In genomic region chr4:155353923-155354540, GRCh38 we compare ENCODE assay signal across 8 cellular contexts. TPM values are rescaled to one million over a fixed set of nuclear protein-coding genes. Genes with fewer than 3 reads are reported as not detected.
DNase-seq lines count a peak whose midpoint lies in the region; TF ChIP-seq lines count a peak whose summit lies in the region.

No MANE protein-coding gene starts in this region.

- intact Hi-C loops in esophagus muscularis mucosa (cut with DNase I), result no loop called here

- DNase-seq in activated effector memory CD4-positive, alpha-beta T cell treated with anti-CD3 and anti-CD28 coated beads, Interleukin-2, amount 50 U/mL, for 16 hours, result peak; percentile 70
- DNase-seq in activated effector memory CD4-positive, alpha-beta T cell treated with Interleukin-2 at 50 U/mL for 16 hours, result no peak
- DNase-seq in LoVo (ENCODE audit: low spot score), result peak; percentile 64
- peak; percentile 37 for DNase-seq in activated CD4-positive, CD25-positive, alpha-beta regulatory T cell treated with anti-CD3 and anti-CD28 coated beads, Interleukin-2, amount 50 U/mL, for 72 hours
- no peak for DNase-seq in esophagus muscularis mucosa (ENCODE audit: extremely low spot score)
- no peak for DNase-seq in NCI-H774 (lab: John Stamatoyannopoulos, UW)

- H3K36me3 ChIP-seq in HEK293 (ENCODE audit: control insufficient read depth in 2 of 2, insufficient read depth in 1 of 2, low read length in 2 of 2), result peaks cover 0 to 20% of the 10 kb centered on the region in 2 experiments; a peak in 2 of 3 replicates
- H3K36me3 ChIP-seq in esophagus muscularis mucosa, result peaks cover 0 to 16% (median 0%) of the 10 kb centered on the region in 4 donors

- H3K27ac Mint-ChIP-seq in nephron, result no peak overlapping the region

- H3K4me3 ChIP-seq in HEK293 (ENCODE audit: low read depth, low read length) (no peak overlapping the region), esophagus muscularis mucosa (no peak overlapping the region)

- H3K9me3 Mint-ChIP-seq in nephron, result no peaks in the 10 kb centered on the region

- 28% methylated on average over 8 of the region's 8 CpGs for WGBS in esophagus muscularis mucosa

- H3K27me3 ChIP-seq in esophagus muscularis mucosa, result no peaks in the 10 kb centered on the region

- TF ChIP-seq CTCF in HEK293 (tag by site-specific recombination; IDR thresholded peaks at IDR 0.05), result no peak
- peak; percentile 42 to 59 (median 52) for TF ChIP-seq CTCF in esophagus muscularis mucosa (IDR thresholded peaks at IDR 0.05)
- peak; percentile 71 to 88 (median 84) for TF ChIP-seq CTCF in nephron (IDR thresholded peaks at IDR 0.05; ENCODE audit: unreplicated experiment in 3 of 3)

- H3K27ac ChIP-seq in HEK293 (ENCODE audit: extremely low read depth, low read depth, low read length) (no peak overlapping the region), esophagus muscularis mucosa (replicated peaks in 1 of 4) (no peak overlapping the region)

- TF ChIP-seq EP300 in esophagus muscularis mucosa (IDR thresholded peaks at IDR 0.05), result no peak

- H3K36me3 Mint-ChIP-seq in nephron (ENCODE audit: low read depth), result peaks cover 32% of the 10 kb centered on the region

- no peak overlapping the region for H3K4me3 Mint-ChIP-seq in nephron

- POLR2A ChIA-PET in HEK293 (lab: Yijun Ruan, JAX), result no interaction called here

- H3K27me3 Mint-ChIP-seq in nephron (ENCODE audit: low read depth), result no peaks in the 10 kb centered on the region

- H3K9me3 ChIP-seq in HEK293 (ENCODE audit: control insufficient read depth, insufficient read depth, low read depth, low read length), result no peaks in the 10 kb centered on the region
- no peaks in the 10 kb centered on the region for H3K9me3 ChIP-seq in esophagus muscularis mucosa

- no peak for TF ChIP-seq POLR2A in esophagus muscularis mucosa (IDR thresholded peaks at IDR 0.05; ENCODE audit: low read depth)

- H3K4me1 Mint-ChIP-seq in nephron, result peaks cover 5% of the 10 kb centered on the region

- CTCF ChIA-PET in HEK293 (lab: Yijun Ruan, JAX), result interaction anchor here (0.5 to 1.2 kb wide), 10 partner anchors 9 to 372 kb away, joined by 3 to 6 read pairs (median 3); no protein-coding TSS in a partner anchor

- no peaks in the 10 kb centered on the region for H3K4me1 ChIP-seq in HEK293 (ENCODE audit: control insufficient read depth, insufficient read depth, low read length)
- no peaks in the 10 kb centered on the region for H3K4me1 ChIP-seq in esophagus muscularis mucosa

TF ChIP-seq in HEK293, 187 proteins besides CTCF, POLR2A, EP300 and RAD21:
- TF ChIP-seq KLF10 (tag by site-specific recombination; IDR thresholded peaks at IDR 0.05), result no peak
- no peak for TF ChIP-seq ZNF558 (tag by site-specific recombination; IDR thresholded peaks at IDR 0.05)
- peak; percentile 34; the same call in 1 of the 2 replicates for TF ChIP-seq ZNF654 (tag by site-specific recombination; IDR thresholded peaks at IDR 0.05; ENCODE audit: low read depth)

RNA-seq across cellular contexts. Expression of gene MAP9, which starts 22.7 kb away (rescaled TPM):
- 10 to 100 TPM in 2 of 4 donors, 1 to 10 TPM in 2; 7.6 to 11.4 (median 10.1) TPM for total RNA-seq in esophagus muscularis mucosa

Comparison
In these comparisons a context has a peak if more than half of its experiments do, and no peak if none do; other contexts are left out.
1. DNase-seq: peak in activated effector memory CD4-positive, alpha-beta T cell treated with anti-CD3 and anti-CD28 coated beads, Interleukin-2, amount 50 U/mL, for 16 hours (single experiment), LoVo (single experiment) and activated CD4-positive, CD25-positive, alpha-beta regulatory T cell treated with anti-CD3 and anti-CD28 coated beads, Interleukin-2, amount 50 U/mL, for 72 hours (single experiment); none in activated effector memory CD4-positive, alpha-beta T cell treated with Interleukin-2 at 50 U/mL for 16 hours (single experiment), esophagus muscularis mucosa (single experiment) and NCI-H774 (single experiment).